Comparison of ENCODE assay signal across 2 cellular contexts in the genomic region with DNA sequence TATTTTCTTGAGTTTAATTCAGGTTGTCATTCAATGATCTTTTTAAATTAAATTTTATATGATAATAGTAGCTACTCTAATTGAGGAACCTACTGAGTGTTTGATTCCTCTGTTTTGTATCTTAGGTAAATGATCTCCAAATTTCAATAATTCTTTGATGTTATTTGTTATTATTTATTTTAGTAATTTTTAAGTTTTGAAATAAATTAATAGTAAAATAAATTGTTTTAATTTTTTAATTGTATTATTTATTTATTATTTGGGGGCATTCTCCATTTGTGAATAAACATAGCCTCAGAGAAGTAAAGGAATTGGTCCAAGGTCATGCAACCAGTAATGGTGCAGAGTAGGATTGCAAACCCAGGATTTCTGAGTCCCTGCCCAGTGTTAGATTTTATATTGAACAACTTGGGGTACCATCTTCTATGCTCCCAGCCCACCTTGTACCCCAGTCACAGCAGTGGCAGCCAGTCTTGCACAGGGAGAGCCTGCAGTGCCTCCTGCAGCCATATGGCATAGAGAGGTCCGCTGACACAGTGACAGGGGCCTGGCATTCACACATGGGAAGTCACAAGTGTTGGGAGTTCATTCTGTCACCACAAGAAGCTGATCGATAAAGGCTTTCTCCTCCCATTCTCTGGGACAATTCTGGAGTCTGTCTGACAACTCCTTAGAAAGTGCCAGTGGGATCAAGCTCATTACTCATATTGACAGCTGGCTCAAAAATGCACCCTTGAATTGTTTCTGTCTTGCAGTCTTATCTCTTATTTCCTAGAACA.
TF ChIP-seq lines count a peak whose summit lies in the region.

No MANE protein-coding gene starts in this region.

TF ChIP-seq in IMR-90, 13 proteins besides CTCF, POLR2A, EP300 and RAD21:
- TF ChIP-seq MXI1 (IDR thresholded peaks at IDR 0.05; ENCODE audit: borderline replicate concordance, low read depth, low read length) = no peak
- TF ChIP-seq CEBPB (IDR thresholded peaks at IDR 0.05; ENCODE audit: low read depth, low read length) = no peak
- TF ChIP-seq, protein P1, sequence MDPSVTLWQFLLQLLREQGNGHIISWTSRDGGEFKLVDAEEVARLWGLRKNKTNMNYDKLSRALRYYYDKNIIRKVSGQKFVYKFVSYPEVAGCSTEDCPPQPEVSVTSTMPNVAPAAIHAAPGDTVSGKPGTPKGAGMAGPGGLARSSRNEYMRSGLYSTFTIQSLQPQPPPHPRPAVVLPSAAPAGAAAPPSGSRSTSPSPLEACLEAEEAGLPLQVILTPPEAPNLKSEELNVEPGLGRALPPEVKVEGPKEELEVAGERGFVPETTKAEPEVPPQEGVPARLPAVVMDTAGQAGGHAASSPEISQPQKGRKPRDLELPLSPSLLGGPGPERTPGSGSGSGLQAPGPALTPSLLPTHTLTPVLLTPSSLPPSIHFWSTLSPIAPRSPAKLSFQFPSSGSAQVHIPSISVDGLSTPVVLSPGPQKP (IDR thresholded peaks at IDR 0.05; ENCODE audit: borderline replicate concordance, low read depth, low read length) = no peak
- TF ChIP-seq SMC3 (IDR thresholded peaks at IDR 0.05; ENCODE audit: low read depth, low read length) = no peak
- no peak for TF ChIP-seq MAZ (IDR thresholded peaks at IDR 0.05; ENCODE audit: borderline replicate concordance, low read depth, low read length)
- no peak for TF ChIP-seq RCOR1 (IDR thresholded peaks at IDR 0.05; ENCODE audit: insufficient replicate concordance, low read length)

TF ChIP-seq in WTC11, 78 proteins besides CTCF, POLR2A, EP300 and RAD21:
- TF ChIP-seq NFATC4 (CRISPR knock-in tag; IDR thresholded peaks at IDR 0.05) = no peak
- peak; percentile 95 for TF ChIP-seq HMGA2 (CRISPR knock-in tag; IDR thresholded peaks at IDR 0.05)
